14 cellular contexts compared by ENCODE assay signal in genomic region chr1:163069655-163070277, GRCh38. TPM values are rescaled to one million over a fixed set of nuclear protein-coding genes. Genes with fewer than 3 reads are reported as not detected.
DNase-seq lines count a peak whose midpoint lies in the region; ATAC-seq and TF ChIP-seq lines count a peak whose summit lies in the region.
"Had no signal": no experiment of that assay in that cellular context is flagged by ENCODE, and none has a peak within 500 bp of the region (broad histone marks: within the 10 kb centered on the region; RNA-seq: fewer than 3 reads in every experiment).

No MANE protein-coding gene starts in this region.

- no peaks in the 10 kb centered on the region for H3K27me3 Mint-ChIP-seq in WTC11 (ENCODE audit: low read depth)

- H3K4me3 ChIP-seq in GM23248 (peak overlapping the region; percentile 82), hepatocyte (no peak overlapping the region)
- H3K4me3 ChIP-seq: K562, lung had no signal

- no peak overlapping the region for H3K27ac Mint-ChIP-seq in WTC11
- H3K27ac Mint-ChIP-seq: activated CD4-positive, alpha-beta T cell treated with anti-CD3 and anti-CD28 coated beads, Interleukin-2, amount 10 ng/mL, durations not matched to agents 24 days and 14 days had no signal

- CTCF ChIA-PET in WTC11 (lab: Charles Lee) (interaction anchor here (0.6 to 4.2 kb wide), 34 partner anchors 10 to 252 kb away, joined by 3 to 48 read pairs (median 6); partner anchors contain the start of genes CCDC190, NUF2 and RGS5), HEK293T (lab: Yijun Ruan, JAX) (interaction anchor here (0.8 to 2.0 kb wide), 7 partner anchors 9 to 246 kb away, joined by 3 to 16 read pairs (median 5); no protein-coding TSS in a partner anchor)

- H2AFZ ChIP-seq in GM23248 (peak overlapping the region; percentile 72), hepatocyte (peak overlapping the region; percentile 7)

- H3K9me2 ChIP-seq in GM23248 (ENCODE audit: insufficient read depth) (no peaks in the 10 kb centered on the region), hepatocyte (replicated peaks; ENCODE audit: insufficient read depth) (no peaks in the 10 kb centered on the region)

- POLR2A ChIA-PET in WTC11 (lab: Charles Lee) = no interaction called here
- POLR2A ChIA-PET in HEK293T (lab: Yijun Ruan, JAX) = interaction anchor here (0.8 kb wide), 1 partner anchor 10 kb away, joined by 3 read pairs; no protein-coding TSS in a partner anchor

- DNase-seq in GM23248 (peak; percentile 15), WTC11 (ENCODE audit: low spot score) (no peak), hepatocyte (ENCODE audit: low spot score) (no peak), sciatic nerve (ENCODE audit: low spot score) (no peak), HEK293T (ENCODE audit: extremely low spot score) (no peak), HPDE6-E6E7 (ENCODE audit: extremely low spot score) (no peak)
- no peak for DNase-seq in activated naive CD4-positive, alpha-beta T cell (lab: John Stamatoyannopoulos, UW)
- no peak for DNase-seq in activated CD4-positive, CD25-positive, alpha-beta regulatory T cell treated with anti-CD3 and anti-CD28 coated beads, Interleukin-2, amount 50 U/mL, for 72 hours
- DNase-seq: activated CD4-positive, alpha-beta T cell treated with anti-CD3 and anti-CD28 coated beads, Interleukin-2, amount 10 ng/mL, durations not matched to agents 24 days and 14 days; activated naive CD4-positive, alpha-beta T cell treated with Interleukin-2 at 50 U/mL for 16 hours; SIG-M5 had no signal

- no peak overlapping the region; the same call in 1 of the 2 replicates for H3K27ac ChIP-seq in GM23248
- H3K27ac ChIP-seq in hepatocyte = no peak overlapping the region
- H3K27ac ChIP-seq: epithelial cell of prostate had no signal

- WGBS in GM23248 (ENCODE audit: low coverage in 1 of 2, low lambda C conversion rate in 2 of 2, missing lambda C conversion rate in 2 of 2), 2 experiments = 34 to 39% methylated on average over 2 of the region's 2 CpGs
- WGBS in hepatocyte (ENCODE audit: low lambda C conversion rate, missing lambda C conversion rate) = 56% methylated on average over 2 of the region's 2 CpGs

- H3K4me1 ChIP-seq in GM23248 (ENCODE audit: insufficient read depth) (peaks cover 32% of the 10 kb centered on the region), hepatocyte (ENCODE audit: insufficient read depth) (no peaks in the 10 kb centered on the region)

- H3K27me3 ChIP-seq in GM23248 (replicated peaks; ENCODE audit: insufficient read depth) = no peaks in the 10 kb centered on the region
- peaks cover 18% of the 10 kb centered on the region for H3K27me3 ChIP-seq in hepatocyte

- peaks cover 28% of the 10 kb centered on the region; the same call in 1 of the 2 replicates for H3F3A ChIP-seq in GM23248 (ENCODE audit: insufficient read depth)

- H3K36me3 Mint-ChIP-seq in WTC11 = no peaks in the 10 kb centered on the region

- no peaks in the 10 kb centered on the region for H3K36me3 ChIP-seq in GM23248 (ENCODE audit: low read depth)
- H3K36me3 ChIP-seq in hepatocyte (replicated peaks; ENCODE audit: insufficient read depth, low read depth) = no peaks in the 10 kb centered on the region

- peaks cover 20% of the 10 kb centered on the region for H3K79me2 ChIP-seq in GM23248 (ENCODE audit: insufficient read depth)
- no peaks in the 10 kb centered on the region for H3K79me2 ChIP-seq in hepatocyte

- peak overlapping the region; percentile 66 for H3K9ac ChIP-seq in GM23248

- H3K4me3 Mint-ChIP-seq in WTC11 = peak overlapping the region; percentile 58
- H3K4me3 Mint-ChIP-seq: activated CD4-positive, alpha-beta T cell treated with anti-CD3 and anti-CD28 coated beads, Interleukin-2, amount 10 ng/mL, durations not matched to agents 24 days and 14 days had no signal

- no peaks in the 10 kb centered on the region for H4K20me1 ChIP-seq in GM23248 (ENCODE audit: insufficient read depth)
- H4K20me1 ChIP-seq in hepatocyte (ENCODE audit: insufficient read depth, poor library complexity, severe bottlenecking) = no peaks in the 10 kb centered on the region

- intact Hi-C loops in sciatic nerve (cut with DNase I) = no loop called here

- peaks cover 18% of the 10 kb centered on the region for H3K4me1 Mint-ChIP-seq in WTC11
- H3K4me1 Mint-ChIP-seq: activated CD4-positive, alpha-beta T cell treated with anti-CD3 and anti-CD28 coated beads, Interleukin-2, amount 10 ng/mL, durations not matched to agents 24 days and 14 days had no signal

- no peaks in the 10 kb centered on the region for H3K9me3 ChIP-seq in GM23248 (ENCODE audit: low read depth)
- H3K9me3 ChIP-seq in hepatocyte (ENCODE audit: low read depth) = no peaks in the 10 kb centered on the region

- no peaks in the 10 kb centered on the region for H3K9me3 Mint-ChIP-seq in WTC11
- H3K9me3 Mint-ChIP-seq: activated CD4-positive, alpha-beta T cell treated with anti-CD3 and anti-CD28 coated beads, Interleukin-2, amount 10 ng/mL, durations not matched to agents 24 days and 14 days had no signal

- no peak for TF ChIP-seq CTCF in WTC11 (IDR thresholded peaks at IDR 0.05)
- no peak for TF ChIP-seq CTCF in hepatocyte (IDR thresholded peaks at IDR 0.05; ENCODE audit: poor library complexity)

- ATAC-seq in WTC11 = no peak
- peak; percentile 14 for ATAC-seq in sciatic nerve

- in situ Hi-C loops in GM23248 (cut with MboI) = loop anchor here (5.0 to 10.0 kb wide), 3 partner anchors 108 to 235 kb away; no protein-coding TSS in a partner anchor

- H3K4me2 ChIP-seq in GM23248 (ENCODE audit: unreplicated experiment) (peak overlapping the region; percentile 92), hepatocyte (peak overlapping the region; percentile 64)

TF ChIP-seq in WTC11, 78 proteins besides CTCF, POLR2A, EP300 and RAD21:
- TF ChIP-seq GABPB1 (CRISPR knock-in tag; IDR thresholded peaks at IDR 0.05) (no peak), CREM (CRISPR knock-in tag; IDR thresholded peaks at IDR 0.05) (no peak)

TF ChIP-seq in HEK293T, 16 proteins besides CTCF, POLR2A, EP300 and RAD21:
- TF ChIP-seq LEF1 (IDR thresholded peaks at IDR 0.05; ENCODE audit: borderline replicate concordance) = no peak
- no peak for TF ChIP-seq FOXK2 (IDR thresholded peaks at IDR 0.05)
- no peak for TF ChIP-seq BHLHE40 (IDR thresholded peaks at IDR 0.05; ENCODE audit: borderline replicate concordance)
- no peak for TF ChIP-seq NFRKB (IDR thresholded peaks at IDR 0.05)
- no peak for TF ChIP-seq TARDBP (IDR thresholded peaks at IDR 0.05)
- no peak for TF ChIP-seq FOXM1 (IDR thresholded peaks at IDR 0.05; ENCODE audit: borderline replicate concordance)
- no peak for TF ChIP-seq HDGF (IDR thresholded peaks at IDR 0.05; ENCODE audit: borderline replicate concordance)
TF ChIP-seq in HEK293T: peak in this region for 0.

RNA-seq across cellular contexts. Expression of gene RGS4, which starts 0.6 kb away (rescaled TPM):
- 27.9 and 42.9 TPM in 2 replicates for total RNA-seq in GM23248 (2014; rRNA removed; shearing (Covaris generic))
- polyA plus RNA-seq in GM23248 (2016; fragmentation: Nextera tagmentation; extraction: Ambion mirVana) (11.2 and 13.3 TPM in 2 replicates), hepatocyte (5.6 and 6.8 TPM in 2 replicates)
- total RNA-seq in WTC11 (2021) (0.41 to 3.2 TPM (median 0.92 TPM) in 3 replicates), hepatocyte (13.1 and 16.8 TPM in 2 replicates), sciatic nerve (10.7 TPM)
- total RNA-seq: activated CD4-positive, alpha-beta T cell treated with anti-CD3 and anti-CD28 coated beads, Interleukin-2, amount 10 ng/mL, durations not matched to agents 24 days and 14 days; K562 had no signal
- polyA plus RNA-seq: K562 had no signal
